ENCODE assay signal across 3 cellular contexts in genomic region chr5:44911501-44911900, GRCh38.
TF ChIP-seq lines count a peak whose summit lies in the region.

No MANE protein-coding gene starts in this region.

TF ChIP-seq in GM23338, 12 proteins besides CTCF, POLR2A, EP300 and RAD21:
- no peak for TF ChIP-seq JUNB (IDR thresholded peaks at IDR 0.05; ENCODE audit: unreplicated experiment)
- no peak for TF ChIP-seq ZNF114 (CRISPR knock-in tag; IDR thresholded peaks at IDR 0.05)
- no peak for TF ChIP-seq EZH2phosphoT487 (IDR thresholded peaks at IDR 0.05; ENCODE audit: unreplicated experiment)
- no peak for TF ChIP-seq ZNF462 (CRISPR knock-in tag; IDR thresholded peaks at IDR 0.05)

TF ChIP-seq in H1, 55 proteins besides CTCF, POLR2A, EP300 and RAD21 (continues in another document):
- TF ChIP-seq SIX5 (IDR thresholded peaks at IDR 0.05; ENCODE audit: low read depth, low read length) (no peak), NANOG (IDR thresholded peaks at IDR 0.05; ENCODE audit: insufficient read depth, low read depth, low read length, poor library complexity, severe bottlenecking) (peak; percentile 12), KDM5A (IDR thresholded peaks at IDR 0.05; ENCODE audit: low read length) (no peak), TBP (IDR thresholded peaks at IDR 0.05; ENCODE audit: low read depth, low read length) (no peak), BACH1 (IDR thresholded peaks at IDR 0.05; ENCODE audit: low read length) (no peak), NRF1 (IDR thresholded peaks at IDR 0.05; ENCODE audit: low read depth, low read length) (no peak), POU5F1 (IDR thresholded peaks at IDR 0.05; ENCODE audit: low read depth, low read length) (0 out of 2 replicates have a peak, but pooled peaks have one; percentile 32), E2F6 (IDR thresholded peaks at IDR 0.05) (no peak), ASH2L (IDR thresholded peaks at IDR 0.05; ENCODE audit: low read length) (no peak), RXRA (IDR thresholded peaks at IDR 0.05; ENCODE audit: insufficient read depth, low read depth, low read length) (no peak), TCF12 (IDR thresholded peaks at IDR 0.05; ENCODE audit: low read depth, low read length) (no peak), JUND (IDR thresholded peaks at IDR 0.05; ENCODE audit: low read length) (no peak), BRCA1 (IDR thresholded peaks at IDR 0.05; ENCODE audit: low read depth, low read length) (no peak), BCL11A (IDR thresholded peaks at IDR 0.05; ENCODE audit: low read depth in 2 of 2, low read length in 2 of 2) (no peak), SIN3A (conservative IDR thresholded peaks at IDR 0.05 in 1 of 2, IDR thresholded peaks at IDR 0.05 in 1 of 2; ENCODE audit: low read depth in 1 of 2, low read length in 2 of 2) (no peak), CHD7 (IDR thresholded peaks at IDR 0.05; ENCODE audit: insufficient replicate concordance, low read length) (no peak), CHD1 (IDR thresholded peaks at IDR 0.05; ENCODE audit: low read depth, low read length) (no peak), EZH2 (IDR thresholded peaks at IDR 0.05; ENCODE audit: low read depth, low read length, severe bottlenecking) (no peak), SP1 (IDR thresholded peaks at IDR 0.05; ENCODE audit: low read depth, low read length) (0 out of 2 replicates have a peak, but pooled peaks have one; percentile 12)

TF ChIP-seq in HepG2, 621 proteins besides CTCF, POLR2A, EP300 and RAD21:
- no peak for TF ChIP-seq REPIN1 (CRISPR knock-in tag; IDR thresholded peaks at IDR 0.05; ENCODE audit: borderline replicate concordance, low read depth)
- no peak for TF ChIP-seq ZNF556 (CRISPR knock-in tag; IDR thresholded peaks at IDR 0.05; ENCODE audit: borderline replicate concordance)
